ENCODE assay signal across 19 cellular contexts in the genomic region with DNA sequence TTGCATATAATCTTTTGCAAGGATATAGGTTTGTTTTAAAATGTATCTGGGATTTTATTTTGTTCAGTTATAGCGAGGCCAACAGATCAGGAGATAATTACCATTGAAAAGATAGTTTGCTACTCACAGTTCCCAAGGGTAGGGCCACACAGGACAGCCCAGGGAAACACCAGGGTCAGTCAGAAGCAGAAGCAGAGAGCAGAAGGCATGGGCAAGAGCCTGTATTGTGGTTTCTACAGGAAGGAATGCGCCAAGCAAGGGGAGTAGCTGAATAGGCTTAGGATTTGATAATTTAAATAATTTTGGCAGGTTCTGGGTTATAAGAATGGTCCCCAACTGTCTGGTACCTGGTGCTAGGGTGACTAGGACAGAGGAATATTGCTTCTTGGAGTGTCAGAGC.
"Had no signal": no experiment of that assay in that cellular context is flagged by ENCODE, and none has a peak within 500 bp of the region (broad histone marks: within the 10 kb centered on the region; RNA-seq: fewer than 3 reads in every experiment).

No MANE protein-coding gene starts in this region.

- DNase-seq: activated CD4-positive, alpha-beta T cell treated with anti-CD3 and anti-CD28 coated beads, Interleukin-2, amount 50 U/mL, for 4 hours; activated effector memory CD4-positive, alpha-beta T cell treated with Interleukin-2 at 50 U/mL for 16 hours; activated T-cell treated with anti-CD3 and anti-CD28 coated beads, Interleukin-2, amount 50 U/mL, for 24 hours; effector memory CD8-positive, alpha-beta T cell; glutamatergic neuron; immature natural killer cell; left colon; mammary epithelial cell; nucleus accumbens; right lobe of liver; spleen; stimulated activated CD4-positive, alpha-beta T cell treated with anti-CD3 and anti-CD28 coated beads, Interleukin-1b, Interleukin-23, amount 100 ng/mL, for 48 hours; trophoblast cell had no signal

- H3K27me3 ChIP-seq: right lobe of liver, spleen had no signal

- H3K36me3 Mint-ChIP-seq: activated naive CD4-positive, alpha-beta T cell treated with anti-CD3 and anti-CD28 coated beads, Interleukin-2, amount 50 U/mL, for 24 hours; brain; immature natural killer cell; natural killer cell treated with Interleukin-12 subunit alpha and Interleukin-12 subunit beta and Interleukin-15 and Interleukin-18, amount 100 ng/mL, for 72 hours; stimulated activated memory B cell treated with anti-CD40 and anti-IgM and Interleukin-4, amounts not matched to agents 10 μg/mL and 1 μg/mL and 100 μg/mL, for 72 hours had no signal

- H3K36me3 ChIP-seq: right lobe of liver, spleen had no signal

- H3K9me3 Mint-ChIP-seq: activated naive CD4-positive, alpha-beta T cell treated with anti-CD3 and anti-CD28 coated beads, Interleukin-2, amount 50 U/mL, for 24 hours; activated T-cell treated with anti-CD3 and anti-CD28 coated beads, Interleukin-2, amount 50 U/mL, for 24 hours; brain; central memory CD8-positive, alpha-beta T cell; dendritic cell treated with granulocyte-macrophage colony-stimulating factor and Interleukin-4, amounts not matched to agents 40 ng/mL and 50 ng/mL, for 4 days; effector memory CD8-positive, alpha-beta T cell; immature natural killer cell; natural killer cell treated with Interleukin-12 subunit alpha and Interleukin-12 subunit beta and Interleukin-15 and Interleukin-18, amount 100 ng/mL, for 72 hours; stimulated activated memory B cell treated with anti-CD40 and anti-IgM and Interleukin-4, amounts not matched to agents 10 μg/mL and 1 μg/mL and 100 μg/mL, for 72 hours had no signal

- H3K27me3 Mint-ChIP-seq: activated naive CD4-positive, alpha-beta T cell treated with anti-CD3 and anti-CD28 coated beads, Interleukin-2, amount 50 U/mL, for 24 hours; activated T-cell treated with anti-CD3 and anti-CD28 coated beads, Interleukin-2, amount 50 U/mL, for 24 hours; brain; dendritic cell treated with granulocyte-macrophage colony-stimulating factor and Interleukin-4, amounts not matched to agents 40 ng/mL and 50 ng/mL, for 4 days had no signal

- H3K4me1 ChIP-seq: right lobe of liver had no signal

- H3K4me3 Mint-ChIP-seq: activated naive CD4-positive, alpha-beta T cell treated with anti-CD3 and anti-CD28 coated beads, Interleukin-2, amount 50 U/mL, for 24 hours; activated T-cell treated with anti-CD3 and anti-CD28 coated beads, Interleukin-2, amount 50 U/mL, for 24 hours; brain; central memory CD8-positive, alpha-beta T cell; dendritic cell treated with granulocyte-macrophage colony-stimulating factor and Interleukin-4, amounts not matched to agents 40 ng/mL and 50 ng/mL, for 4 days; effector memory CD8-positive, alpha-beta T cell; immature natural killer cell; natural killer cell treated with Interleukin-12 subunit alpha and Interleukin-12 subunit beta and Interleukin-15 and Interleukin-18, amount 100 ng/mL, for 72 hours; stimulated activated memory B cell treated with anti-CD40 and anti-IgM and Interleukin-4, amounts not matched to agents 10 μg/mL and 1 μg/mL and 100 μg/mL, for 72 hours had no signal

- H3K27ac Mint-ChIP-seq: activated naive CD4-positive, alpha-beta T cell treated with anti-CD3 and anti-CD28 coated beads, Interleukin-2, amount 50 U/mL, for 24 hours; activated T-cell treated with anti-CD3 and anti-CD28 coated beads, Interleukin-2, amount 50 U/mL, for 24 hours; brain; dendritic cell treated with granulocyte-macrophage colony-stimulating factor and Interleukin-4, amounts not matched to agents 40 ng/mL and 50 ng/mL, for 4 days; effector memory CD8-positive, alpha-beta T cell; immature natural killer cell; natural killer cell treated with Interleukin-12 subunit alpha and Interleukin-12 subunit beta and Interleukin-15 and Interleukin-18, amount 100 ng/mL, for 72 hours; stimulated activated memory B cell treated with anti-CD40 and anti-IgM and Interleukin-4, amounts not matched to agents 10 μg/mL and 1 μg/mL and 100 μg/mL, for 72 hours had no signal

- H3K4me3 ChIP-seq: right lobe of liver, spleen had no signal

- ATAC-seq: effector memory CD8-positive, alpha-beta T cell; left colon; natural killer cell treated with Interleukin-12 subunit alpha and Interleukin-12 subunit beta and Interleukin-15 and Interleukin-18, amount 100 ng/mL, for 72 hours; right lobe of liver; stimulated activated memory B cell treated with anti-CD40 and anti-IgM and Interleukin-4, amounts not matched to agents 10 μg/mL and 1 μg/mL and 100 μg/mL, for 72 hours had no signal

- H3K9me3 ChIP-seq: right lobe of liver, spleen had no signal

- H3K4me1 Mint-ChIP-seq: activated naive CD4-positive, alpha-beta T cell treated with anti-CD3 and anti-CD28 coated beads, Interleukin-2, amount 50 U/mL, for 24 hours; central memory CD8-positive, alpha-beta T cell; immature natural killer cell; stimulated activated memory B cell treated with anti-CD40 and anti-IgM and Interleukin-4, amounts not matched to agents 10 μg/mL and 1 μg/mL and 100 μg/mL, for 72 hours had no signal

- H3K27ac ChIP-seq: right lobe of liver, spleen had no signal
